8 cellular contexts compared by ENCODE assay signal in genomic region chr15:43370975-43371974, GRCh38. TPM values are rescaled to one million over a fixed set of nuclear protein-coding genes. Genes with fewer than 3 reads are reported as not detected.
A peak's percentile ranks its signal among the peaks of the same experiment; 100 is the strongest.
DNase-seq lines count a peak whose midpoint lies in the region; ATAC-seq and TF ChIP-seq lines count a peak whose summit lies in the region.

Gene TUBGCP4 (plus strand): TSS chr15:43371101. CDS start chr15:43371355, 254 bp downstream.
Gene ZSCAN29 (minus strand): TSS chr15:43371043. CDS start chr15:43369913, 1,130 bp downstream.

- peak; percentile 85 for TF ChIP-seq POLR2A in GM19099 (IDR thresholded peaks at IDR 0.05; ENCODE audit: extremely low read depth, insufficient read length, low read depth)

- intact Hi-C loops in lower lobe of right lung (cut with DNase I) = no loop called here

- peak; percentile 82 for ATAC-seq in HG03439 (IDR thresholded peaks at IDR 0.05; ENCODE audit: unreplicated experiment)
- peak; percentile 96 to 99 for ATAC-seq in lower lobe of right lung

- TF ChIP-seq CTCF in lower lobe of right lung (IDR thresholded peaks at IDR 0.05) = peak; percentile 38

- H3K9me3 ChIP-seq in lower lobe of right lung = no peaks in the 10 kb centered on the region

- peaks cover 12% of the 10 kb centered on the region for H3K36me3 ChIP-seq in lower lobe of right lung

- no peaks in the 10 kb centered on the region for H3K27me3 ChIP-seq in lower lobe of right lung (ENCODE audit: low read depth)

- peak within 1 kb of the TSS; percentile 77 for H3K27ac ChIP-seq in lower lobe of right lung

- DNase-seq in AML-193 (lab: John Stamatoyannopoulos, UW) = peak; percentile 51
- DNase-seq in NCI-H748 treated with DMSO at 0.1 percent for 48 hours (lab: John Stamatoyannopoulos, UW) = peak; percentile 26
- DNase-seq in activated CD4-positive, alpha-beta T cell treated with anti-CD3 and anti-CD28 coated beads, Interleukin-2, amount 50 U/mL, for 48 hours = peak; percentile 79 to 85
- peak; percentile 97 for DNase-seq in ecto neural progenitor cell (ENCODE audit: low spot score)
- DNase-seq in lower lobe of right lung = peak; percentile 88
- peak; percentile 57 to 80 (median 60) for DNase-seq in stimulated activated CD4-positive, alpha-beta T cell treated with anti-CD3 and anti-CD28 coated beads, TNF-alpha, amount 100 ng/mL, for 24 hours (ENCODE audit: low read depth in 3 of 3)

- peak within 1 kb of the TSS; percentile 90 for H3K4me3 ChIP-seq in lower lobe of right lung

- peaks cover 32% of the 10 kb centered on the region for H3K4me1 ChIP-seq in lower lobe of right lung

RNA-seq across cellular contexts. Expression of gene TUBGCP4, which starts in this region (rescaled TPM):
- 21.6 TPM for total RNA-seq in lower lobe of right lung

RNA-seq across cellular contexts. Expression of gene ZSCAN29, which starts in this region (rescaled TPM):
- 24.3 TPM for total RNA-seq in lower lobe of right lung

Comparison
In these comparisons a context has a peak if more than half of its experiments do, and no peak if none do; other contexts are left out.
1. Peak in every context shown above with its lines: DNase-seq, ATAC-seq, H3K4me3 ChIP-seq and H3K27ac ChIP-seq.
2. DNase-seq: peak in every context shown above with its lines; median percentile 97 in ecto neural progenitor cell; 88 in lower lobe of right lung; 82 in activated CD4-positive, alpha-beta T cell treated with anti-CD3 and anti-CD28 coated beads, Interleukin-2, amount 50 U/mL, for 48 hours; 60 in stimulated activated CD4-positive, alpha-beta T cell treated with anti-CD3 and anti-CD28 coated beads, TNF-alpha, amount 100 ng/mL, for 24 hours; 51 in AML-193; 26 in NCI-H748 treated with DMSO at 0.1 percent for 48 hours.